1 cellular context compared by ENCODE assay signal in genomic region chr7:26777383-26777782, GRCh38.
TF ChIP-seq lines count a peak whose summit lies in the region.

No MANE protein-coding gene starts in this region.

TF ChIP-seq in H1, 55 proteins besides CTCF, POLR2A, EP300 and RAD21 (continued from another document):
- TF ChIP-seq ATF3 (IDR thresholded peaks at IDR 0.05; ENCODE audit: insufficient read depth, low read depth, low read length): no peak
- TF ChIP-seq SP1 (IDR thresholded peaks at IDR 0.05; ENCODE audit: low read depth, low read length): no peak
- no peak for TF ChIP-seq RXRA (IDR thresholded peaks at IDR 0.05; ENCODE audit: insufficient read depth, low read depth, low read length)
- no peak for TF ChIP-seq ASH2L (IDR thresholded peaks at IDR 0.05; ENCODE audit: low read length)
- no peak for TF ChIP-seq USF2 (IDR thresholded peaks at IDR 0.05; ENCODE audit: low read length)
- no peak for TF ChIP-seq RBBP5 (IDR thresholded peaks at IDR 0.05; ENCODE audit: borderline replicate concordance, low read depth, low read length)
- no peak for TF ChIP-seq NRF1 (IDR thresholded peaks at IDR 0.05; ENCODE audit: low read depth, low read length)
- no peak for TF ChIP-seq BCL11A (IDR thresholded peaks at IDR 0.05; ENCODE audit: low read depth in 2 of 2, low read length in 2 of 2)
- no peak for TF ChIP-seq MAFK (IDR thresholded peaks at IDR 0.05; ENCODE audit: low read depth, low read length)
- no peak for TF ChIP-seq TEAD4 (IDR thresholded peaks at IDR 0.05; ENCODE audit: low read depth, low read length)
